ENCODE assay signal across 1 cellular context in genomic region chr18:45967007-45967706, GRCh38.
A peak's percentile ranks its signal among the peaks of the same experiment; 100 is the strongest.
TF ChIP-seq lines count a peak whose summit lies in the region.

Gene EPG5 (minus strand): TSS chr18:45967329. CDS start chr18:45967239, 90 bp downstream.

TF ChIP-seq in GM12878, 131 proteins besides CTCF, POLR2A, EP300 and RAD21 (continued from another document):
- TF ChIP-seq RBBP5 (conservative IDR thresholded peaks at IDR 0.05) (no peak), SMARCA5 (IDR thresholded peaks at IDR 0.05) (0 out of 2 replicates have a peak, but pooled peaks have one; percentile 20), PAX5 (IDR thresholded peaks at IDR 0.05; ENCODE audit: borderline replicate concordance, low read depth, low read length) (0 out of 2 replicates have a peak, but pooled peaks have one; percentile 9), ATF7 (IDR thresholded peaks at IDR 0.05; ENCODE audit: low read depth) (peak; percentile 68), NR2C1 (IDR thresholded peaks at IDR 0.05) (no peak), HCFC1 (IDR thresholded peaks at IDR 0.05; ENCODE audit: low read length) (peak; percentile 61), E2F4 (IDR thresholded peaks at IDR 0.05; ENCODE audit: low read depth, low read length) (peak; percentile 53; the same call in 1 of the 2 replicates), POLR2AphosphoS5 (IDR thresholded peaks at IDR 0.05; ENCODE audit: low read length) (peak; percentile 71), SP1 (IDR thresholded peaks at IDR 0.05; ENCODE audit: low read depth, low read length) (peak; percentile 79), RUNX3 (IDR thresholded peaks at IDR 0.05; ENCODE audit: low read length) (no peak), SMC3 (IDR thresholded peaks at IDR 0.05; ENCODE audit: borderline replicate concordance, low read length) (no peak), ELK1 (IDR thresholded peaks at IDR 0.05; ENCODE audit: low read depth, low read length) (0 out of 2 replicates have a peak, but pooled peaks have one; percentile 40), JUND (IDR thresholded peaks at IDR 0.05; ENCODE audit: low read depth, low read length) (no peak), RB1 (IDR thresholded peaks at IDR 0.05; ENCODE audit: borderline replicate concordance) (0 out of 2 replicates have a peak, but pooled peaks have one; percentile 46), ATF3 (IDR thresholded peaks at IDR 0.05; ENCODE audit: borderline replicate concordance, extremely low read depth, low read depth, low read length) (peak; percentile 40; the same call in 1 of the 2 replicates), MXI1 (IDR thresholded peaks at IDR 0.05; ENCODE audit: low read depth, low read length) (peak; percentile 44; the same call in 1 of the 2 replicates), TARDBP (IDR thresholded peaks at IDR 0.05; ENCODE audit: borderline replicate concordance) (no peak), MEF2B (IDR thresholded peaks at IDR 0.05; ENCODE audit: partially characterized antibody, poor library complexity, severe bottlenecking) (no peak), CREB1 (IDR thresholded peaks at IDR 0.05; ENCODE audit: low read depth) (peak; percentile 56)
- TF ChIP-seq, protein P1, sequence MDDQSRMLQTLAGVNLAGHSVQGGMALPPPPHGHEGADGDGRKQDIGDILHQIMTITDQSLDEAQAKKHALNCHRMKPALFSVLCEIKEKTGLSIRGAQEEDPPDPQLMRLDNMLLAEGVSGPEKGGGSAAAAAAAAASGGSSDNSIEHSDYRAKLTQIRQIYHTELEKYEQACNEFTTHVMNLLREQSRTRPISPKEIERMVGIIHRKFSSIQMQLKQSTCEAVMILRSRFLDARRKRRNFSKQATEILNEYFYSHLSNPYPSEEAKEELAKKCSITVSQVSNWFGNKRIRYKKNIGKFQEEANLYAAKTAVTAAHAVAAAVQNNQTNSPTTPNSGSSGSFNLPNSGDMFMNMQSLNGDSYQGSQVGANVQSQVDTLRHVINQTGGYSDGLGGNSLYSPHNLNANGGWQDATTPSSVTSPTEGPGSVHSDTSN (IDR thresholded peaks at IDR 0.05; ENCODE audit: insufficient replicate concordance, low read depth, low read length) = peak; percentile 8
- TF ChIP-seq, protein P2, sequence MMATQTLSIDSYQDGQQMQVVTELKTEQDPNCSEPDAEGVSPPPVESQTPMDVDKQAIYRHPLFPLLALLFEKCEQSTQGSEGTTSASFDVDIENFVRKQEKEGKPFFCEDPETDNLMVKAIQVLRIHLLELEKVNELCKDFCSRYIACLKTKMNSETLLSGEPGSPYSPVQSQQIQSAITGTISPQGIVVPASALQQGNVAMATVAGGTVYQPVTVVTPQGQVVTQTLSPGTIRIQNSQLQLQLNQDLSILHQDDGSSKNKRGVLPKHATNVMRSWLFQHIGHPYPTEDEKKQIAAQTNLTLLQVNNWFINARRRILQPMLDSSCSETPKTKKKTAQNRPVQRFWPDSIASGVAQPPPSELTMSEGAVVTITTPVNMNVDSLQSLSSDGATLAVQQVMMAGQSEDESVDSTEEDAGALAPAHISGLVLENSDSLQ (IDR thresholded peaks at IDR 0.05) = 0 out of 2 replicates have a peak, but pooled peaks have one; percentile 41
